14 cellular contexts compared by ENCODE assay signal in the genomic region with DNA sequence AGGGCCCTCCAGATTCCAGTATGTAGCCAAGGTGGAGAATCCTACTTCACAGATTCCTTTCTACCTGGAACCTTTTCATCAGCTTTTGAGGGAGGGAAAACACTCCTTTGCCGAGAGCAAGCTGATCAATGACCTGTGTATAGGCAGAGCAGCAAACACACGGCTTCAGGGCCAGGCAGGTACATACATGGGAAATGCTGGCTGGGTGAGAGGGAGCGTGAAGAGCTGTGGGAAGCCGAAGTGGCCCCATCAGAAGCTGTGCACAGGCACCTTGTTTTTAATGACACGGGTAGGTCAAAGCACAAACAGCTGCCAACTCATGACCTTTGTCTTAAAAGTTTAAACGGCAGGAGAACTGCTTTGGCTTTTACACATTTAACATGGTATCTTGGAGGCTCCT. TPM values are rescaled to one million over a fixed set of nuclear protein-coding genes. Genes with fewer than 3 reads are reported as not detected.
DNase-seq lines count a peak whose midpoint lies in the region; ATAC-seq and TF ChIP-seq lines count a peak whose summit lies in the region.
"Had no signal": no experiment of that assay in that cellular context is flagged by ENCODE, and none has a peak within 500 bp of the region (broad histone marks: within the 10 kb centered on the region; RNA-seq: fewer than 3 reads in every experiment).

No MANE protein-coding gene starts in this region.

- H3K9me3 Mint-ChIP-seq in activated T-cell treated with anti-CD3 and anti-CD28 coated beads, Interleukin-2, amount 50 U/mL, for 4 hours = no peaks in the 10 kb centered on the region

- H3K27ac ChIP-seq in OCI-LY7 (ENCODE audit: low read depth, low read length, poor library complexity, severe bottlenecking) (peak overlapping the region; percentile 98), esophagus (ENCODE audit: low read depth in 2 of 2, low read length in 1 of 2) (peak overlapping the region in 1 of 2 donors; percentile 52), substantia nigra (ENCODE audit: low read depth, low read length, poor library complexity, severe bottlenecking) (peak overlapping the region; percentile 33)
- H3K27ac ChIP-seq: SK-N-MC, tibial artery had no signal

- BruUV-seq in OCI-LY7 (replicated peaks; lab: Mats Ljungman, UMichigan) = no TSS peak

- H3K9me3 ChIP-seq in OCI-LY7 (ENCODE audit: low read length) = no peaks in the 10 kb centered on the region
- no peaks in the 10 kb centered on the region for H3K9me3 ChIP-seq in esophagus (ENCODE audit: control insufficient read depth in 2 of 2, insufficient read depth in 1 of 2, low read depth in 1 of 2, low read length in 1 of 2)
- H3K9me3 ChIP-seq: tibial artery had no signal

- no peak overlapping the region for H2AFZ ChIP-seq in OCI-LY7 (ENCODE audit: low read length)

- CTCF ChIA-PET in OCI-LY7 (lab: Charles Lee; ENCODE audit: unreplicated experiment) = interaction anchor here (0.8 to 1.6 kb wide), 2 partner anchors 13 to 14 kb away, joined by 3 to 4 read pairs; no protein-coding TSS in a partner anchor

- peaks cover 73% of the 10 kb centered on the region for H3K4me1 ChIP-seq in OCI-LY7 (ENCODE audit: insufficient read depth, low read length, poor library complexity, severe bottlenecking)
- peaks cover 3 to 13% of the 10 kb centered on the region in 2 donors for H3K4me1 ChIP-seq in esophagus (ENCODE audit: control insufficient read depth in 2 of 2, insufficient read depth in 2 of 2, low read length in 1 of 2)

- TF ChIP-seq CTCF in OCI-LY7 (conservative IDR thresholded peaks at IDR 0.05; ENCODE audit: low read length) = no peak

- H4K20me1 ChIP-seq in OCI-LY7 (ENCODE audit: insufficient read depth, low read length) = peaks cover 26% of the 10 kb centered on the region; the same call in 1 of the 2 replicates

- H3K9me2 ChIP-seq in OCI-LY7 (ENCODE audit: insufficient read depth, low read length) = no peaks in the 10 kb centered on the region

- H3K36me3 ChIP-seq in OCI-LY7 (ENCODE audit: insufficient read depth, low read length) (peaks cover 62% of the 10 kb centered on the region), esophagus (ENCODE audit: control insufficient read depth in 2 of 2, insufficient read depth in 2 of 2, low read length in 1 of 2) (peaks cover 0 to under 1% of the 10 kb centered on the region in 2 donors)

- H3K79me2 ChIP-seq in OCI-LY7 (ENCODE audit: insufficient read depth, low read depth, low read length) = peaks cover 69% of the 10 kb centered on the region

- peaks cover 45% of the 10 kb centered on the region for H3K36me3 Mint-ChIP-seq in activated T-cell treated with anti-CD3 and anti-CD28 coated beads, Interleukin-2, amount 50 U/mL, for 4 hours (ENCODE audit: insufficient read depth)

- intact Hi-C loops in OCI-LY7 (cut with micrococcal nuclease; ENCODE audit: unreplicated experiment) (loop anchor here (10.0 kb wide), 1 partner anchor 746 kb away; a partner anchor contains a TSS), posterior cingulate gyrus (cut with DNase I) (no loop called here)

- no peaks in the 10 kb centered on the region for H3K27me3 ChIP-seq in esophagus (ENCODE audit: control insufficient read depth in 1 of 2, insufficient read depth in 2 of 2, low read length in 2 of 2)
- H3K27me3 ChIP-seq: tibial artery had no signal

- H3K4me2 ChIP-seq in OCI-LY7 (ENCODE audit: low read length) = peak overlapping the region; percentile 91

- peak overlapping the region; percentile 92 for H3K4me3 ChIP-seq in OCI-LY7 (ENCODE audit: low read depth, low read length, poor library complexity, severe bottlenecking)
- H3K4me3 ChIP-seq in esophagus (ENCODE audit: low read depth in 1 of 2, low read length in 2 of 2) = peak overlapping the region; percentile 11 to 35
- H3K4me3 ChIP-seq: SK-N-MC, tibial artery had no signal

- no peak for DNase-seq in activated T-cell treated with anti-CD3 and anti-CD28 coated beads, Interleukin-2, amount 50 U/mL, for 4 hours
- no peak for DNase-seq in activated T-cell treated with anti-CD3 and anti-CD28 coated beads, Interleukin-2, amount 50 U/mL, for 48 hours
- DNase-seq in OCI-LY7 (ENCODE audit: low spot score) (no peak), substantia nigra (lab: John Stamatoyannopoulos, UW) (no peak), posterior cingulate gyrus (no peak), retina (no peak)
- DNase-seq: glutamatergic neuron, left cardiac atrium, NCI-H1436 treated with DMSO at 0.1 percent for 48 hours, NCI-H748 treated with DMSO at 0.1 percent for 48 hours had no signal

- H3K4me1 Mint-ChIP-seq in activated T-cell treated with anti-CD3 and anti-CD28 coated beads, Interleukin-2, amount 50 U/mL, for 4 hours (ENCODE audit: low read depth) = peaks cover 94% of the 10 kb centered on the region

- no peaks in the 10 kb centered on the region for H3K27me3 Mint-ChIP-seq in activated T-cell treated with anti-CD3 and anti-CD28 coated beads, Interleukin-2, amount 50 U/mL, for 4 hours (ENCODE audit: low read depth)

- peak overlapping the region; percentile 98 for H3K4me3 Mint-ChIP-seq in activated T-cell treated with anti-CD3 and anti-CD28 coated beads, Interleukin-2, amount 50 U/mL, for 4 hours

- whole genome bisulfite sequencing in esophagus, 2 donors = 62 to 64% methylated on average over 6 of the region's 6 CpGs

- ATAC-seq in activated T-cell treated with anti-CD3 and anti-CD28 coated beads, Interleukin-2, amount 50 U/mL, for 4 hours = no peak
- ATAC-seq in HG02798 (IDR thresholded peaks at IDR 0.05; ENCODE audit: poor library complexity, unreplicated experiment) = no peak
- ATAC-seq: left cardiac atrium had no signal

- POLR2A ChIA-PET in OCI-LY7 (lab: Charles Lee) = interaction anchor here (1.0 to 2.5 kb wide), 4 partner anchors 9 to 21 kb away, joined by 3 to 7 read pairs (median 4); no protein-coding TSS in a partner anchor

RNA-seq across cellular contexts. Expression of a gene that starts 25.3 kb away (rescaled TPM):
- total RNA-seq in activated T-cell treated with anti-CD3 and anti-CD28 coated beads, Interleukin-2, amount 50 U/mL, for 4 hours = 1 to 10 TPM; 2.8 to 5.3 (median 3.7) TPM
- 12.4 and 20.3 TPM in 2 replicates for total RNA-seq in OCI-LY7 (2014; rRNA removed; shearing (Covaris generic))
- 6.5 and 8.3 TPM in 2 replicates for total RNA-seq in OCI-LY7 (2022)
- polyA plus RNA-seq in esophagus = 10 to 100 TPM; 12.2 to 17.2 TPM
